ENCODE assay signal across 24 cellular contexts in the genomic region with DNA sequence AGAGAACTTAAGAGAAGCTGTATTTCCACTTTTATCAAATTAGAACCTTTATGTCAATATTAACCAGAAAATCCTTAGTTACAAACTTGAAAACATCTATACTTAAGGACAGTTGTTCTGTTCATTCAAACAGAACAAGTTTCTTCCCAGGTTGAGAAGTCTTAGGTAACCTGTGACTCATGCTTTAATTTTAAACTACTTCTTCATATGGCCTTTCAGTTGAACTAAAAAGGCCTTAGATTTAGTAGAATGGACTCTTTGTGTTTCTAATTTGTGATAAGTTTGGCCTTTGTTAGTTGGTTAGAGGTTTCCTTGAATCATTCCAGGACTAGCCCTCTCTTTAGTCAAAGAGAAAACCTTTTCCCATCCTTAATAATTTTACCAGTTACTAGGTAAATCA.
A peak's percentile ranks its signal among the peaks of the same experiment; 100 is the strongest.
DNase-seq lines count a peak whose midpoint lies in the region; ATAC-seq lines count a peak whose summit lies in the region.
"Had no signal": no experiment of that assay in that cellular context is flagged by ENCODE, and none has a peak within 500 bp of the region (broad histone marks: within the 10 kb centered on the region; RNA-seq: fewer than 3 reads in every experiment).

No MANE protein-coding gene starts in this region.

- no peaks in the 10 kb centered on the region for H3K36me3 ChIP-seq in H7 (replicated peaks; ENCODE audit: control insufficient read depth, insufficient read depth, low read length)
- H3K36me3 ChIP-seq: gastrocnemius medialis, HAP-1, WERI-Rb-1 had no signal

- H3K4me1 Mint-ChIP-seq in T-helper 17 cell, result peaks cover 2% of the 10 kb centered on the region
- H3K4me1 Mint-ChIP-seq in immature natural killer cell, result peaks cover 0 to 8% of the 10 kb centered on the region in 2 donors

- ATAC-seq in T-helper 17 cell (no peak), HG02798 (IDR thresholded peaks at IDR 0.05; ENCODE audit: poor library complexity, unreplicated experiment) (no peak), GM21390 (IDR thresholded peaks at IDR 0.05; ENCODE audit: unreplicated experiment) (no peak)
- ATAC-seq: gastrocnemius medialis, HepG2, psoas muscle had no signal

- H3K27me3 Mint-ChIP-seq in T-helper 17 cell (no peaks in the 10 kb centered on the region), immature natural killer cell (ENCODE audit: low read depth in 3 of 3) (peaks cover 0 to 2% (median 0%) of the 10 kb centered on the region in 3 donors)
- H3K27me3 Mint-ChIP-seq: CD4-positive, CD25-positive, alpha-beta regulatory T cell had no signal

- no peak overlapping the region for H3K4me3 ChIP-seq in H7 (ENCODE audit: insufficient read depth, low read depth, low read length)
- H3K4me3 ChIP-seq: gastrocnemius medialis, HAP-1, psoas muscle had no signal

- no peaks in the 10 kb centered on the region for H3K36me3 Mint-ChIP-seq in T-helper 17 cell (ENCODE audit: low read depth)
- peaks cover 0 to 10% (median 6%) of the 10 kb centered on the region in 3 donors for H3K36me3 Mint-ChIP-seq in immature natural killer cell

- peak overlapping the region; percentile 41 for H3K27ac Mint-ChIP-seq in T-helper 17 cell
- no peak overlapping the region for H3K27ac Mint-ChIP-seq in immature natural killer cell

- no peak overlapping the region for H3K4me3 Mint-ChIP-seq in T-helper 17 cell
- no peak overlapping the region for H3K4me3 Mint-ChIP-seq in immature natural killer cell
- H3K4me3 Mint-ChIP-seq: CD4-positive, CD25-positive, alpha-beta regulatory T cell; neural crest cell had no signal

- peak; percentile 10 for DNase-seq in H7
- no peak for DNase-seq in T-helper 17 cell
- peak; percentile 6 for DNase-seq in globus pallidus (ENCODE audit: low spot score)
- peak; percentile 57 for DNase-seq in pons (ENCODE audit: low spot score)
- no peak for DNase-seq in immature natural killer cell
- DNase-seq: activated CD8-positive, alpha-beta memory T cell treated with anti-CD3 and anti-CD28 coated beads, Interleukin-2, amount 50 U/mL, for 48 hours; activated effector memory CD4-positive, alpha-beta T cell treated with anti-CD3 and anti-CD28 coated beads, Interleukin-2, amount 50 U/mL, for 16 hours; CD4-positive, CD25-positive, alpha-beta regulatory T cell; dermis blood vessel endothelial cell; gastrocnemius medialis; NCI-H1436 treated with DMSO at 0.1 percent for 48 hours; NCI-H2171 treated with DMSO at 0.1 percent for 48 hours; NCI-H526 treated with DMSO at 0.1 percent for 48 hours; OCI-M1; psoas muscle; SHP77; stimulated activated CD4-positive, alpha-beta T cell treated with anti-CD3 and anti-CD28 coated beads, Interleukin-1b, Interleukin-23, amount 100 ng/mL, for 48 hours; stimulated activated naive CD4-positive, alpha-beta T cell; WERI-Rb-1 had no signal

- peaks cover 2% of the 10 kb centered on the region for H3K9me3 ChIP-seq in T-helper 17 cell (ENCODE audit: control insufficient read depth, low read length, poor library complexity, severe bottlenecking)
- H3K9me3 ChIP-seq: gastrocnemius medialis, HAP-1, psoas muscle had no signal

- no peaks in the 10 kb centered on the region for H3K27me3 ChIP-seq in H7 (ENCODE audit: control insufficient read depth, insufficient read depth, low read length)
- H3K27me3 ChIP-seq: gastrocnemius medialis had no signal

- peaks cover 0 to 1% (median 0%) of the 10 kb centered on the region in 6 donors for H3K9me3 Mint-ChIP-seq in immature natural killer cell

Comparison
In these comparisons a context has a peak if more than half of its experiments do, and no peak if none do; other contexts are left out.
1. DNase-seq: peak in H7 (single experiment), globus pallidus (single experiment) and pons (single experiment); none in T-helper 17 cell (0 of 3) and immature natural killer cell (0 of 3).